19 cellular contexts compared by ENCODE assay signal in genomic region chr9:70588381-70588780, GRCh38.
DNase-seq lines count a peak whose midpoint lies in the region; ATAC-seq and TF ChIP-seq lines count a peak whose summit lies in the region.
"Had no signal": no experiment of that assay in that cellular context is flagged by ENCODE, and none has a peak within 500 bp of the region (broad histone marks: within the 10 kb centered on the region; RNA-seq: fewer than 3 reads in every experiment).

No MANE protein-coding gene starts in this region.

- no peaks in the 10 kb centered on the region for H3K36me3 ChIP-seq in gastroesophageal sphincter
- H3K36me3 ChIP-seq in sigmoid colon: no peaks in the 10 kb centered on the region
- H3K36me3 ChIP-seq in aorta (ENCODE audit: control insufficient read depth in 1 of 2, insufficient read depth in 2 of 2, low read length in 1 of 2): no peaks in the 10 kb centered on the region
- no peaks in the 10 kb centered on the region for H3K36me3 ChIP-seq in A673 (ENCODE audit: insufficient read depth, low read length, poor library complexity, severe bottlenecking)
- H3K36me3 ChIP-seq: ovary had no signal

- H3K27me3 Mint-ChIP-seq in activated T-helper 1 cell treated with anti-CD3 and anti-CD28 coated beads, Interleukin-12 subunit alpha, Interleukin-12 subunit beta, Interleukin-2, Interleukin-4 antibody, amounts not matched to agents 30 ng/mL and 10 ng/mL and 1 ng/mL, durations not matched to agents 14 hours and 24 hours and 36 hours (ENCODE audit: insufficient read depth): peaks cover 2% of the 10 kb centered on the region

- no peak overlapping the region for H3K27ac Mint-ChIP-seq in activated T-helper 1 cell treated with anti-CD3 and anti-CD28 coated beads, Interleukin-12 subunit alpha, Interleukin-12 subunit beta, Interleukin-2, Interleukin-4 antibody, amounts not matched to agents 30 ng/mL and 10 ng/mL and 1 ng/mL, durations not matched to agents 14 hours and 24 hours and 36 hours
- H3K27ac Mint-ChIP-seq: activated naive CD4-positive, alpha-beta T cell treated with anti-CD3 and anti-CD28 coated beads for 36 hours; CD4-positive, CD25-positive, alpha-beta regulatory T cell; stimulated activated memory B cell treated with anti-CD40 and anti-IgM and Interleukin-4, amounts not matched to agents 10 μg/mL and 1 μg/mL and 100 μg/mL, for 72 hours had no signal

- no peak for ATAC-seq in right cardiac atrium
- no peak for ATAC-seq in gastroesophageal sphincter
- ATAC-seq in aorta (ENCODE audit: low FRiP score): no peak
- ATAC-seq: left colon; Panc1; stimulated activated memory B cell treated with anti-CD40 and anti-IgM and Interleukin-4, amounts not matched to agents 10 μg/mL and 1 μg/mL and 100 μg/mL, for 72 hours had no signal

- H3K27me3 ChIP-seq in right cardiac atrium (ENCODE audit: control insufficient read depth, insufficient read depth) (no peaks in the 10 kb centered on the region), gastroesophageal sphincter (no peaks in the 10 kb centered on the region), sigmoid colon (no peaks in the 10 kb centered on the region), aorta (ENCODE audit: control insufficient read depth in 1 of 2, insufficient read depth in 2 of 2, low read length in 1 of 2) (no peaks in the 10 kb centered on the region), A673 (replicated peaks; ENCODE audit: insufficient read depth, low read depth, low read length, poor library complexity) (peaks cover 11% of the 10 kb centered on the region)
- H3K27me3 ChIP-seq: ovary had no signal

- CTCF ChIA-PET in A673 (lab: Charles Lee): no interaction called here

- BruUV-seq in A673 (replicated peaks; lab: Mats Ljungman, UMichigan): no TSS peak

- no peak overlapping the region for H3K4me3 Mint-ChIP-seq in activated T-helper 1 cell treated with anti-CD3 and anti-CD28 coated beads, Interleukin-12 subunit alpha, Interleukin-12 subunit beta, Interleukin-2, Interleukin-4 antibody, amounts not matched to agents 30 ng/mL and 10 ng/mL and 1 ng/mL, durations not matched to agents 14 hours and 24 hours and 36 hours
- H3K4me3 Mint-ChIP-seq: activated naive CD4-positive, alpha-beta T cell treated with anti-CD3 and anti-CD28 coated beads for 36 hours; CD4-positive, CD25-positive, alpha-beta regulatory T cell; stimulated activated memory B cell treated with anti-CD40 and anti-IgM and Interleukin-4, amounts not matched to agents 10 μg/mL and 1 μg/mL and 100 μg/mL, for 72 hours had no signal

- H3K4me1 Mint-ChIP-seq in activated T-helper 1 cell treated with anti-CD3 and anti-CD28 coated beads, Interleukin-12 subunit alpha, Interleukin-12 subunit beta, Interleukin-2, Interleukin-4 antibody, amounts not matched to agents 30 ng/mL and 10 ng/mL and 1 ng/mL, durations not matched to agents 14 hours and 24 hours and 36 hours (ENCODE audit: low read depth): no peaks in the 10 kb centered on the region
- H3K4me1 Mint-ChIP-seq: CD4-positive, CD25-positive, alpha-beta regulatory T cell; stimulated activated memory B cell treated with anti-CD40 and anti-IgM and Interleukin-4, amounts not matched to agents 10 μg/mL and 1 μg/mL and 100 μg/mL, for 72 hours had no signal

- TF ChIP-seq POLR2A in gastroesophageal sphincter (IDR thresholded peaks at IDR 0.05) (no peak), sigmoid colon (IDR thresholded peaks at IDR 0.05) (no peak)

- no peak overlapping the region for H3K4me3 ChIP-seq in right cardiac atrium (ENCODE audit: low read length)
- H3K4me3 ChIP-seq in gastroesophageal sphincter: no peak overlapping the region
- H3K4me3 ChIP-seq in sigmoid colon: no peak overlapping the region
- no peak overlapping the region for H3K4me3 ChIP-seq in aorta (ENCODE audit: low read length in 2 of 2)
- no peak overlapping the region for H3K4me3 ChIP-seq in A673 (ENCODE audit: low read depth, low read length, poor library complexity, severe bottlenecking)
- H3K4me3 ChIP-seq: ovary had no signal

- DNase-seq in right cardiac atrium (no peak), cardiac septum (ENCODE audit: low spot score) (no peak), sigmoid colon (no peak), aorta (no peak), A673 (ENCODE audit: low spot score) (no peak), NCI-H1417 treated with DMSO at 0.1 percent for 48 hours (lab: John Stamatoyannopoulos, UW) (no peak)
- no peak for DNase-seq in activated T-helper 1 cell treated with anti-CD3 and anti-CD28 coated beads, Interleukin-12 subunit alpha, Interleukin-12 subunit beta, Interleukin-2, Interleukin-4 antibody, amounts not matched to agents 30 ng/mL and 10 ng/mL and 1 ng/mL, durations not matched to agents 14 hours and 24 hours and 36 hours (ENCODE audit: low spot score)
- DNase-seq: activated naive CD4-positive, alpha-beta T cell treated with anti-CD3 and anti-CD28 coated beads for 36 hours; CD4-positive, CD25-positive, alpha-beta regulatory T cell; DMS79; H7; hippocampal formation; left colon; NCI-H1417; NCI-H82; ovary had no signal

- intact Hi-C loops in right cardiac atrium (cut with DNase I) (loop anchor here in 1 of 4 donors (5.0 kb wide), 1 partner anchor 101 kb away; no protein-coding TSS in a partner anchor), cardiac septum (cut with DNase I) (loop anchor here (2.0 kb wide), 1 partner anchor 176 kb away; no protein-coding TSS in a partner anchor), sigmoid colon (cut with DNase I) (loop anchor here (2.0 kb wide), 1 partner anchor 108 kb away; no protein-coding TSS in a partner anchor), aorta (cut with DNase I) (loop anchor here (2.0 to 5.0 kb wide), 3 partner anchors 86 to 176 kb away; partner anchors contain the start of gene KLF9 (in 1 of the 2)), A673 (cut with micrococcal nuclease; ENCODE audit: unreplicated experiment) (no loop called here)
- intact Hi-C loops in activated T-helper 1 cell treated with anti-CD3 and anti-CD28 coated beads, Interleukin-12 subunit alpha, Interleukin-12 subunit beta, Interleukin-2, Interleukin-4 antibody, amounts not matched to agents 30 ng/mL and 10 ng/mL and 1 ng/mL, durations not matched to agents 14 hours and 24 hours and 36 hours (cut with micrococcal nuclease): no loop called here

- H3K4me1 ChIP-seq in right cardiac atrium (ENCODE audit: control insufficient read depth, insufficient read depth, low read length) (peaks cover 12% of the 10 kb centered on the region), gastroesophageal sphincter (peaks cover 37 to 60% (median 43%) of the 10 kb centered on the region in 3 donors), sigmoid colon (peaks cover 0 to 65% (median 53%) of the 10 kb centered on the region in 4 donors), aorta (ENCODE audit: control insufficient read depth in 1 of 2, insufficient read depth in 2 of 2, low read length in 2 of 2) (peaks cover 14 to 17% of the 10 kb centered on the region in 2 donors), A673 (ENCODE audit: insufficient read depth, low read length, poor library complexity, severe bottlenecking) (no peaks in the 10 kb centered on the region)

- 92% methylated on average over 11 of the region's 11 CpGs for WGBS in right cardiac atrium
- WGBS in gastroesophageal sphincter (ENCODE audit: low coverage in 1 of 2), 2 donors: 63 to 83% methylated on average over 4 to 10 of the region's 11 CpGs
- WGBS in sigmoid colon, 2 donors: 85 to 92% methylated on average over 11 of the region's 11 CpGs
- WGBS in aorta, 2 donors: 85 to 87% methylated on average over 11 of the region's 11 CpGs

- TF ChIP-seq CTCF in gastroesophageal sphincter (IDR thresholded peaks at IDR 0.05) (no peak), sigmoid colon (IDR thresholded peaks at IDR 0.05) (no peak), A673 (conservative IDR thresholded peaks at IDR 0.05; ENCODE audit: low read depth, low read length) (no peak)

- TF ChIP-seq EP300 in gastroesophageal sphincter (IDR thresholded peaks at IDR 0.05): no peak
- no peak for TF ChIP-seq EP300 in sigmoid colon (IDR thresholded peaks at IDR 0.05)

- peak overlapping the region; percentile 64 for H3K27ac ChIP-seq in right cardiac atrium (ENCODE audit: low read length)
- peak overlapping the region; percentile 85 to 90 (median 88) for H3K27ac ChIP-seq in gastroesophageal sphincter
- H3K27ac ChIP-seq in sigmoid colon: peak overlapping the region; percentile 84 to 95 (median 88)
- peak overlapping the region; percentile 94 to 96 for H3K27ac ChIP-seq in aorta (ENCODE audit: low read depth in 1 of 2, low read length in 2 of 2)
- H3K27ac ChIP-seq in A673 (ENCODE audit: low read depth, low read length, poor library complexity, severe bottlenecking): no peak overlapping the region
- H3K27ac ChIP-seq: ovary had no signal

- H3K9me3 ChIP-seq in right cardiac atrium (ENCODE audit: control insufficient read depth, low read length) (no peaks in the 10 kb centered on the region), gastroesophageal sphincter (no peaks in the 10 kb centered on the region), sigmoid colon (no peaks in the 10 kb centered on the region), aorta (ENCODE audit: control insufficient read depth, low read length) (no peaks in the 10 kb centered on the region), A673 (ENCODE audit: low read depth, low read length, poor library complexity, severe bottlenecking) (no peaks in the 10 kb centered on the region)
- H3K9me3 ChIP-seq: ovary had no signal

- POLR2A ChIA-PET in A673 (lab: Charles Lee; ENCODE audit: low non-redundant PET): no interaction called here

- no peaks in the 10 kb centered on the region for H3K9me3 Mint-ChIP-seq in activated T-helper 1 cell treated with anti-CD3 and anti-CD28 coated beads, Interleukin-12 subunit alpha, Interleukin-12 subunit beta, Interleukin-2, Interleukin-4 antibody, amounts not matched to agents 30 ng/mL and 10 ng/mL and 1 ng/mL, durations not matched to agents 14 hours and 24 hours and 36 hours
- H3K9me3 Mint-ChIP-seq: activated naive CD4-positive, alpha-beta T cell treated with anti-CD3 and anti-CD28 coated beads for 36 hours; CD4-positive, CD25-positive, alpha-beta regulatory T cell; stimulated activated memory B cell treated with anti-CD40 and anti-IgM and Interleukin-4, amounts not matched to agents 10 μg/mL and 1 μg/mL and 100 μg/mL, for 72 hours had no signal

- H3K36me3 Mint-ChIP-seq in activated T-helper 1 cell treated with anti-CD3 and anti-CD28 coated beads, Interleukin-12 subunit alpha, Interleukin-12 subunit beta, Interleukin-2, Interleukin-4 antibody, amounts not matched to agents 30 ng/mL and 10 ng/mL and 1 ng/mL, durations not matched to agents 14 hours and 24 hours and 36 hours (ENCODE audit: low read depth): peaks cover 2% of the 10 kb centered on the region
- H3K36me3 Mint-ChIP-seq: CD4-positive, CD25-positive, alpha-beta regulatory T cell; stimulated activated memory B cell treated with anti-CD40 and anti-IgM and Interleukin-4, amounts not matched to agents 10 μg/mL and 1 μg/mL and 100 μg/mL, for 72 hours had no signal

Comparison
In these comparisons a context has a peak if more than half of its experiments do, and no peak if none do; other contexts are left out.
1. intact Hi-C loops: an anchor here in cardiac septum (2.0 kb wide), sigmoid colon (2.0 kb wide) and aorta (2.0 to 5.0 kb wide); none called in activated T-helper 1 cell treated with anti-CD3 and anti-CD28 coated beads, Interleukin-12 subunit alpha, Interleukin-12 subunit beta, Interleukin-2, Interleukin-4 antibody, amounts not matched to agents 30 ng/mL and 10 ng/mL and 1 ng/mL, durations not matched to agents 14 hours and 24 hours and 36 hours and A673.